30 cellular contexts compared by ENCODE assay signal in the genomic region with DNA sequence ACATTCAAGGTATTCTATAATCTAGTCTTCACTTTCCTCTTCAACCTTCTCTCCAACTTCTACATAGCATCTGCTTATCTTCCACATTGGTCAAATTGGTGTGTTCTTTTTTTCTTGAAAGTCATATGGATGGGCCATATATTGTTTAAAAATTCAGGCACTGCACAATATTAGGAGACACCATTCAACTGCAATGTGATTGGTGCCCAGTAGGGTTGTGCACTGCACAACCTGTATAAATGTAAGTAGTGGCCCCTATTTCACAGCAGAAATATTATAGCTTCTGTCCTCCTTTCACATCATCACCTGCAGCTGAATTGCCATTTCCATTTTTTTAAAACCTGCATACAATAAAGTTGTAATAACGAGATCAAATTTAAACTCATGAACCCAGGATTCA.
"Had no signal": no experiment of that assay in that cellular context is flagged by ENCODE, and none has a peak within 500 bp of the region (broad histone marks: within the 10 kb centered on the region; RNA-seq: fewer than 3 reads in every experiment).

No MANE protein-coding gene starts in this region.

- H3K36me3 Mint-ChIP-seq: activated naive CD8-positive, alpha-beta T cell; natural killer cell treated with Interleukin-12 subunit alpha and Interleukin-12 subunit beta and Interleukin-15 and Interleukin-18, amount 100 ng/mL, for 72 hours; stimulated activated memory B cell treated with anti-CD40 and anti-IgM and Interleukin-4, amounts not matched to agents 10 μg/mL and 1 μg/mL and 100 μg/mL, for 72 hours had no signal

- H3K4me3 Mint-ChIP-seq: activated CD4-positive, alpha-beta T cell treated with anti-CD3 and anti-CD28 coated beads for 36 hours; activated naive CD8-positive, alpha-beta T cell; natural killer cell treated with Interleukin-12 subunit alpha and Interleukin-12 subunit beta and Interleukin-15 and Interleukin-18, amount 100 ng/mL, for 72 hours; stimulated activated memory B cell treated with anti-CD40 and anti-IgM and Interleukin-4, amounts not matched to agents 10 μg/mL and 1 μg/mL and 100 μg/mL, for 72 hours; T-helper 2 cell treated with Interferon-gamma antibody and Interleukin-4, amounts not matched to agents 5 μg/mL and 100 μg/mL, for 36 hours had no signal

- H3K9me3 ChIP-seq: colonic mucosa, left ventricle myocardium inferior, pancreas, prostate gland, sigmoid colon, stomach, thyroid gland, upper lobe of right lung had no signal

- DNase-seq: activated CD4-positive, alpha-beta T cell treated with anti-CD3 and anti-CD28 coated beads for 36 hours; activated CD4-positive, alpha-beta T cell treated with anti-CD3 and anti-CD28 coated beads, Interleukin-2, amount 50 U/mL, for 4 hours; activated CD4-positive, CD25-positive, alpha-beta regulatory T cell; activated effector memory CD4-positive, alpha-beta T cell treated with Interleukin-2 at 50 U/mL for 16 hours; activated naive CD4-positive, alpha-beta T cell treated with Interleukin-2 at 50 U/mL for 16 hours; activated T-cell treated with anti-CD3 and anti-CD28 coated beads for 4 hours; anterior cingulate cortex; cerebellar nuclear complex; colonic mucosa; effector CD8-positive, alpha-beta T cell; foreskin melanocyte; left ventricle myocardium inferior; mesendoderm; pancreas; retina; sigmoid colon; small intestine; stimulated activated CD4-positive, alpha-beta T cell treated with anti-CD3 and anti-CD28 coated beads, Interleukin-1b, Interleukin-23, amount 100 ng/mL, for 48 hours; stimulated activated CD4-positive, alpha-beta T cell treated with anti-CD3 and anti-CD28 coated beads, Interleukin-4, amount 100 ng/mL, for 4 hours; stimulated activated CD8-positive, alpha-beta memory T cell treated with anti-CD3 and anti-CD28 coated beads, Interleukin-4, amount 100 ng/mL, for 48 hours; stomach; T-helper 1 cell; thyroid gland; upper lobe of right lung had no signal

- H3K27ac Mint-ChIP-seq: activated CD4-positive, alpha-beta T cell treated with anti-CD3 and anti-CD28 coated beads for 36 hours; activated naive CD8-positive, alpha-beta T cell; natural killer cell treated with Interleukin-12 subunit alpha and Interleukin-12 subunit beta and Interleukin-15 and Interleukin-18, amount 100 ng/mL, for 72 hours; stimulated activated memory B cell treated with anti-CD40 and anti-IgM and Interleukin-4, amounts not matched to agents 10 μg/mL and 1 μg/mL and 100 μg/mL, for 72 hours; T-helper 2 cell treated with Interferon-gamma antibody and Interleukin-4, amounts not matched to agents 5 μg/mL and 100 μg/mL, for 36 hours had no signal

- H3K27me3 Mint-ChIP-seq: activated CD4-positive, alpha-beta T cell treated with anti-CD3 and anti-CD28 coated beads for 36 hours; activated naive CD8-positive, alpha-beta T cell; stimulated activated memory B cell treated with anti-CD40 and anti-IgM and Interleukin-4, amounts not matched to agents 10 μg/mL and 1 μg/mL and 100 μg/mL, for 72 hours had no signal

- H3K36me3 ChIP-seq: colonic mucosa, left ventricle myocardium inferior, pancreas, prostate gland, sigmoid colon, stomach, thyroid gland, upper lobe of right lung had no signal

- H3K4me1 ChIP-seq: pancreas, prostate gland, sigmoid colon had no signal

- H3K9me3 Mint-ChIP-seq: natural killer cell treated with Interleukin-12 subunit alpha and Interleukin-12 subunit beta and Interleukin-15 and Interleukin-18, amount 100 ng/mL, for 72 hours; stimulated activated memory B cell treated with anti-CD40 and anti-IgM and Interleukin-4, amounts not matched to agents 10 μg/mL and 1 μg/mL and 100 μg/mL, for 72 hours; T-helper 2 cell treated with Interferon-gamma antibody and Interleukin-4, amounts not matched to agents 5 μg/mL and 100 μg/mL, for 36 hours had no signal

- H3K4me1 Mint-ChIP-seq: activated CD4-positive, alpha-beta T cell treated with anti-CD3 and anti-CD28 coated beads for 36 hours; stimulated activated memory B cell treated with anti-CD40 and anti-IgM and Interleukin-4, amounts not matched to agents 10 μg/mL and 1 μg/mL and 100 μg/mL, for 72 hours had no signal

- ATAC-seq: activated CD4-positive, alpha-beta T cell treated with anti-CD3 and anti-CD28 coated beads for 36 hours; natural killer cell treated with Interleukin-12 subunit alpha and Interleukin-12 subunit beta and Interleukin-15 and Interleukin-18, amount 100 ng/mL, for 72 hours; pancreas; stimulated activated memory B cell treated with anti-CD40 and anti-IgM and Interleukin-4, amounts not matched to agents 10 μg/mL and 1 μg/mL and 100 μg/mL, for 72 hours; upper lobe of right lung had no signal

- H3K4me3 ChIP-seq: colonic mucosa, left ventricle myocardium inferior, lung, pancreas, prostate gland, sigmoid colon, stomach, thyroid gland, upper lobe of right lung had no signal

- H3K27ac ChIP-seq: colonic mucosa, left ventricle myocardium inferior, pancreas, prostate gland, sigmoid colon, stomach, thyroid gland, upper lobe of right lung had no signal

- H3K27me3 ChIP-seq: colonic mucosa, pancreas, sigmoid colon, stomach, thyroid gland, upper lobe of right lung had no signal
